In genomic region chr1:204641455-204641854, GRCh38 we compare ENCODE assay signal across 30 cellular contexts. TPM values are rescaled to one million over a fixed set of nuclear protein-coding genes. Genes with fewer than 3 reads are reported as not detected.
"Had no signal": no experiment of that assay in that cellular context is flagged by ENCODE, and none has a peak within 500 bp of the region (broad histone marks: within the 10 kb centered on the region; RNA-seq: fewer than 3 reads in every experiment).

No MANE protein-coding gene starts in this region.

- H3K27ac Mint-ChIP-seq: T-cell had no signal

- H3K36me3 ChIP-seq: MG63, SJCRH30 had no signal

- H3K9me3 Mint-ChIP-seq: T-cell had no signal

- H3K4me3 Mint-ChIP-seq: T-cell had no signal

- H3K4me1 Mint-ChIP-seq: T-cell had no signal

- H3K9me3 ChIP-seq: MG63, SJCRH30 had no signal

- H2AFZ ChIP-seq: PC-9 had no signal

- H3K27me3 ChIP-seq: MG63 had no signal

- DNase-seq: Kasumi-1, MG63, NCI-H1048, NCI-H1417 treated with DMSO at 0.1 percent for 48 hours, NCI-H1436 treated with DMSO at 0.1 percent for 48 hours, NCI-H1694 treated with DMSO at 0.1 percent for 48 hours, NCI-H187 treated with DMSO at 0.1 percent for 48 hours, NCI-H2029, NCI-H2081, NCI-H2227 treated with DMSO at 0.1 percent for 48 hours, NCI-H345, NCI-H446, NCI-H510A treated with DMSO at 0.1 percent for 48 hours, NCI-H524 treated with DMSO at 0.1 percent for 48 hours, NCI-H526 treated with DMSO at 0.1 percent for 48 hours, NCI-H774, PC-9, SHP77, SIG-M5, SJCRH30, T-cell had no signal

- FAIRE-seq: RCC 7860 had no signal

- H3K4me3 ChIP-seq: MG63, PC-9, SJCRH30, SK-N-MC had no signal

- ATAC-seq: Panc1, Right ventricle myocardium inferior, SK-N-SH treated with all-trans-retinoic acid at 6 μM for 48 hours, T-cell had no signal

- H3K27ac ChIP-seq: PC-9, RWPE1, SJCRH30, SK-N-MC had no signal

- H3K4me2 ChIP-seq: PC-9 had no signal

- H3K36me3 Mint-ChIP-seq: T-cell had no signal

RNA-seq across cellular contexts. Expression of gene LRRN2, which starts 44.1 kb away (rescaled TPM):
- total RNA-seq: OCI-LY7, RPMI7951, SJCRH30, SK-MEL-5 had no signal
